15 cellular contexts compared by ENCODE assay signal in genomic region chr7:97025130-97025499, GRCh38. TPM values are rescaled to one million over a fixed set of nuclear protein-coding genes. Genes with fewer than 3 reads are reported as not detected.
A peak's percentile ranks its signal among the peaks of the same experiment; 100 is the strongest.
DNase-seq lines count a peak whose midpoint lies in the region; ATAC-seq, FAIRE-seq and TF ChIP-seq lines count a peak whose summit lies in the region.
"Had no signal": no experiment of that assay in that cellular context is flagged by ENCODE, and none has a peak within 500 bp of the region (broad histone marks: within the 10 kb centered on the region; RNA-seq: fewer than 3 reads in every experiment).

No MANE protein-coding gene starts in this region.

- TF ChIP-seq RAD21 in A549 (conservative IDR thresholded peaks at IDR 0.05 in 1 of 2, IDR thresholded peaks at IDR 0.05 in 1 of 2), result no peak

- H3K4me3 Mint-ChIP-seq in endothelial cell (ENCODE audit: unreplicated experiment), result peak overlapping the region; percentile 84

- no peak for TF ChIP-seq POLR2A in A549 (IDR thresholded peaks at IDR 0.05; ENCODE audit: low read length)

- H3K27ac ChIP-seq in A549 (no peak overlapping the region), HEK293 (ENCODE audit: extremely low read depth, low read depth, low read length) (no peak overlapping the region; the same call in 1 of the 2 replicates), osteoblast (ENCODE audit: low read depth, low read length) (no peak overlapping the region)
- H3K27ac ChIP-seq: cardiac muscle cell, neutrophil had no signal

- peaks cover 25% of the 10 kb centered on the region for H3K79me2 ChIP-seq in osteoblast (ENCODE audit: insufficient read depth, low read length)

- ATAC-seq in A549, result no peak
- ATAC-seq in HG02981 (IDR thresholded peaks at IDR 0.05; ENCODE audit: unreplicated experiment), result no peak

- peak overlapping the region; percentile 91 for H2AFZ ChIP-seq in osteoblast (ENCODE audit: low read length)

- peaks cover 0 to 3% of the 10 kb centered on the region in 2 experiments; a peak in 1 of 3 replicates for H3K36me3 ChIP-seq in HEK293 (ENCODE audit: control insufficient read depth in 2 of 2, insufficient read depth in 1 of 2, low read length in 2 of 2)
- H3K36me3 ChIP-seq in osteoblast (ENCODE audit: insufficient read depth, low read length), result peaks cover 3% of the 10 kb centered on the region
- H3K36me3 ChIP-seq: cardiac muscle cell, neutrophil had no signal

- H3K4me3 ChIP-seq in A549 (no peak overlapping the region), HEK293 (ENCODE audit: low read depth, low read length) (peak overlapping the region; percentile 90), osteoblast (ENCODE audit: insufficient read depth, low read length) (peak overlapping the region; percentile 95)

- no peaks in the 10 kb centered on the region for H3K9me3 ChIP-seq in A549
- H3K9me3 ChIP-seq in HEK293 (ENCODE audit: control insufficient read depth, insufficient read depth, low read depth, low read length), result no peaks in the 10 kb centered on the region
- H3K9me3 ChIP-seq in osteoblast (ENCODE audit: low read depth, low read length), result no peaks in the 10 kb centered on the region
- H3K9me3 ChIP-seq: neutrophil had no signal

- H3K4me1 Mint-ChIP-seq in endothelial cell (ENCODE audit: unreplicated experiment), result peaks cover 54% of the 10 kb centered on the region

- no peaks in the 10 kb centered on the region for H4K20me1 ChIP-seq in osteoblast (ENCODE audit: insufficient read depth, low read length)

- 30% methylated on average over 8 of the region's 8 CpGs for WGBS in A549 (ENCODE audit: missing lambda C conversion rate)

- peaks cover 24% of the 10 kb centered on the region for H3K27me3 Mint-ChIP-seq in endothelial cell (ENCODE audit: unreplicated experiment)

- H3K4me1 ChIP-seq in A549, result peaks cover 5% of the 10 kb centered on the region; the same call in 1 of the 3 replicates
- no peaks in the 10 kb centered on the region; the same call in 1 of the 2 replicates for H3K4me1 ChIP-seq in HEK293 (ENCODE audit: control insufficient read depth, insufficient read depth, low read length)
- peaks cover 20% of the 10 kb centered on the region for H3K4me1 ChIP-seq in osteoblast (ENCODE audit: insufficient read depth, low read length)

- no peak for TF ChIP-seq EP300 in A549 (IDR thresholded peaks at IDR 0.05)

- H3K4me2 ChIP-seq in A549 (peak overlapping the region; percentile 84; the same call in 2 of the 3 replicates), osteoblast (ENCODE audit: insufficient read depth, low read length) (peak overlapping the region; percentile 95)

- H3K36me3 Mint-ChIP-seq in endothelial cell (ENCODE audit: low read depth, unreplicated experiment), result no peaks in the 10 kb centered on the region

- no peak for FAIRE-seq in A549 (lab: Jason Lieb, UNC)

- H3K27ac Mint-ChIP-seq in endothelial cell (ENCODE audit: unreplicated experiment), result no peak overlapping the region

- TF ChIP-seq CTCF in A549 (IDR thresholded peaks at IDR 0.05) (no peak), HEK293 (tag by site-specific recombination; IDR thresholded peaks at IDR 0.05) (no peak), endothelial cell (IDR thresholded peaks at IDR 0.05; ENCODE audit: unreplicated experiment) (no peak), osteoblast (IDR thresholded peaks at IDR 0.05; ENCODE audit: extremely low read depth, low read depth, low read length) (no peak)

- CTCF ChIA-PET in A549 (lab: Yijun Ruan, JAX) (interaction anchor here (3.2 to 3.9 kb wide), 2 partner anchors 949 to 1108 kb away, joined by 30 to 51 read pairs; no protein-coding TSS in a partner anchor), HEK293 (lab: Yijun Ruan, JAX) (no interaction called here)

- POLR2A ChIA-PET in A549 (lab: Yijun Ruan, JAX) (no interaction called here), HEK293 (lab: Yijun Ruan, JAX) (no interaction called here)

- H3K27me3 ChIP-seq in osteoblast (ENCODE audit: insufficient read depth, low read length), result no peaks in the 10 kb centered on the region

- DNase-seq in A549 (ENCODE audit: low read depth in 1 of 2, low spot score in 1 of 2) (no peak), endothelial cell (ENCODE audit: low spot score) (no peak), osteoblast (ENCODE audit: insufficient read length, low spot score, missing footprints) (no peak), HCEC 1CT (no peak), globus pallidus (ENCODE audit: low spot score) (no peak), MV-4-11 (lab: John Stamatoyannopoulos, UW) (no peak)
- DNase-seq: activated naive CD4-positive, alpha-beta T cell treated with Interleukin-2 at 50 U/mL for 16 hours; AML-193; DND-41; stimulated activated CD4-positive, alpha-beta T cell treated with anti-CD3 and anti-CD28 coated beads, Interleukin-12 subunit alpha, Interleukin-12 subunit beta, amount 100 ng/mL, for 4 hours had no signal

- no peaks in the 10 kb centered on the region for H3K9me3 Mint-ChIP-seq in endothelial cell (ENCODE audit: unreplicated experiment)

TF ChIP-seq in A549, 52 proteins besides CTCF, POLR2A, EP300 and RAD21 (continues in another document):
- TF ChIP-seq EHF (CRISPR knock-in tag; IDR thresholded peaks at IDR 0.05) (no peak), FOXS1 (CRISPR knock-in tag; IDR thresholded peaks at IDR 0.05) (no peak), PHF8 (IDR thresholded peaks at IDR 0.05; ENCODE audit: borderline replicate concordance, low read depth) (no peak), HES2 (IDR thresholded peaks at IDR 0.05) (no peak)

TF ChIP-seq in HEK293, 187 proteins besides CTCF, POLR2A, EP300 and RAD21 (continues in another document):
- no peak for TF ChIP-seq ZNF707 (tag by site-specific recombination; IDR thresholded peaks at IDR 0.05)
- TF ChIP-seq ZFP41 (tag by site-specific recombination; IDR thresholded peaks at IDR 0.05; ENCODE audit: borderline replicate concordance), result no peak
- no peak for TF ChIP-seq ZNF776 (tag by site-specific recombination; IDR thresholded peaks at IDR 0.05; ENCODE audit: borderline replicate concordance)
- TF ChIP-seq ZBTB48 (tag by site-specific recombination; IDR thresholded peaks at IDR 0.05), result no peak
- peak; percentile 50 for TF ChIP-seq ZFHX2 (tag by site-specific recombination; conservative IDR thresholded peaks at IDR 0.05)
- TF ChIP-seq KLF17 (tag by site-specific recombination; IDR thresholded peaks at IDR 0.05), result no peak
- TF ChIP-seq PBX3 (CRISPR knock-in tag; IDR thresholded peaks at IDR 0.05), result no peak
- TF ChIP-seq SALL2 (tag by site-specific recombination; IDR thresholded peaks at IDR 0.05; ENCODE audit: borderline replicate concordance), result no peak
- TF ChIP-seq EGR2 (tag by site-specific recombination; IDR thresholded peaks at IDR 0.05; ENCODE audit: low read depth), result peak; percentile 22
- no peak for TF ChIP-seq ZNF530 (tag by site-specific recombination; IDR thresholded peaks at IDR 0.05; ENCODE audit: low read depth)
- no peak for TF ChIP-seq ZNF624 (tag by site-specific recombination; IDR thresholded peaks at IDR 0.05)
- no peak for TF ChIP-seq ZNF701 (tag by site-specific recombination; IDR thresholded peaks at IDR 0.05)

RNA-seq across cellular contexts. Expression of gene DLX5, which starts 0.5 kb away (rescaled TPM):
- polyA plus RNA-seq in A549 (2011; rRNA removed) (not detected in 2 replicates), A549 (2017; fragmentation: RNase III; extraction: RNeasy Plus Mini Kit Qiagen cat#74134 plus additional on column Dnase treatment) (not detected in 3 replicates)
- polyA plus RNA-seq in A549 (2012; cell fraction: cytosol; rRNA removed), result not detected in 2 replicates
- polyA plus RNA-seq in A549 (2012; cell fraction: nucleus; rRNA removed), result not detected in 2 replicates
- polyA minus RNA-seq in A549 (2011; rRNA and poly(A)+ RNA removed), result not detected in 2 replicates
- total RNA-seq in endothelial cell (ENCODE audit: unreplicated experiment) (0.18 TPM), osteoblast (2.5 and 3.2 TPM in 2 replicates)
- total RNA-seq: cardiac muscle cell, liver had no signal
- polyA plus RNA-seq: liver had no signal

RNA-seq across cellular contexts. Expression of gene DLX6, which starts 19.8 kb away (rescaled TPM):
- polyA plus RNA-seq in A549 (2011; rRNA removed), result not detected in 2 replicates
- polyA plus RNA-seq in A549 (2012; cell fraction: cytosol; rRNA removed), result 0.08 and 0.09 TPM in 2 replicates
- not detected in 2 replicates for polyA plus RNA-seq in A549 (2012; cell fraction: nucleus; rRNA removed)
- polyA plus RNA-seq in A549 (2017; fragmentation: RNase III; extraction: RNeasy Plus Mini Kit Qiagen cat#74134 plus additional on column Dnase treatment), result not detected in 3 replicates
- not detected in 2 replicates for polyA minus RNA-seq in A549 (2011; rRNA and poly(A)+ RNA removed)
- not detected for total RNA-seq in endothelial cell (ENCODE audit: unreplicated experiment)
- total RNA-seq in osteoblast, result 1.1 and 2.1 TPM in 2 replicates
- total RNA-seq: cardiac muscle cell, liver had no signal
- polyA plus RNA-seq: cardiac muscle cell, liver had no signal
